Comparison of ENCODE assay signal across 26 cellular contexts in genomic region chr15:65558997-65559760, GRCh38.
"Had no signal": no experiment of that assay in that cellular context is flagged by ENCODE, and none has a peak within 500 bp of the region (broad histone marks: within the 10 kb centered on the region; RNA-seq: fewer than 3 reads in every experiment).

No MANE protein-coding gene starts in this region.

- H3K4me1 Mint-ChIP-seq: memory B cell; stimulated activated memory B cell treated with anti-CD40 and anti-IgM and Interleukin-4, amounts not matched to agents 10 μg/mL and 1 μg/mL and 100 μg/mL, for 72 hours; stimulated activated naive CD8-positive, alpha-beta T cell treated with anti-CD3 and anti-CD28 coated beads, Interleukin-15, amount 100 ng/mL, for 72 hours had no signal

- H3K4me1 ChIP-seq: breast epithelium, heart right ventricle, psoas muscle, sigmoid colon, thyroid gland, upper lobe of right lung had no signal

- H3K27me3 Mint-ChIP-seq: activated CD4-positive, alpha-beta memory T cell treated with anti-CD3 and anti-CD28 coated beads for 36 hours; activated CD4-positive, alpha-beta T cell treated with anti-CD3 and anti-CD28 coated beads, Interleukin-2, amount 10 ng/mL, durations not matched to agents 24 days and 14 days; activated T-cell treated with anti-CD3 and anti-CD28 coated beads, Interleukin-2, amount 50 U/mL, for 24 hours; memory B cell; natural killer cell treated with Interleukin-12 subunit alpha and Interleukin-12 subunit beta and Interleukin-15 and Interleukin-18, amount 100 ng/mL, for 72 hours; stimulated activated memory B cell treated with anti-CD40 and anti-IgM and Interleukin-4, amounts not matched to agents 10 μg/mL and 1 μg/mL and 100 μg/mL, for 72 hours; stimulated activated naive CD8-positive, alpha-beta T cell treated with anti-CD3 and anti-CD28 coated beads, Interleukin-15, amount 100 ng/mL, for 72 hours had no signal

- H3K9me3 Mint-ChIP-seq: activated CD4-positive, alpha-beta memory T cell treated with anti-CD3 and anti-CD28 coated beads for 36 hours; activated CD4-positive, alpha-beta T cell treated with anti-CD3 and anti-CD28 coated beads, Interleukin-2, amount 10 ng/mL, durations not matched to agents 24 days and 14 days; activated T-cell treated with anti-CD3 and anti-CD28 coated beads, Interleukin-2, amount 50 U/mL, for 24 hours; natural killer cell treated with Interleukin-12 subunit alpha and Interleukin-12 subunit beta and Interleukin-15 and Interleukin-18, amount 100 ng/mL, for 72 hours; stimulated activated memory B cell treated with anti-CD40 and anti-IgM and Interleukin-4, amounts not matched to agents 10 μg/mL and 1 μg/mL and 100 μg/mL, for 72 hours; stimulated activated naive CD8-positive, alpha-beta T cell treated with anti-CD3 and anti-CD28 coated beads, Interleukin-15, amount 100 ng/mL, for 72 hours; T-helper 2 cell treated with Interferon-gamma antibody and Interleukin-4, amounts not matched to agents 5 μg/mL and 100 μg/mL, for 36 hours had no signal

- H3K27me3 ChIP-seq: breast epithelium, heart right ventricle, sigmoid colon, thyroid gland, upper lobe of right lung had no signal

- H3K27ac ChIP-seq: breast epithelium, heart right ventricle, psoas muscle, sigmoid colon, thyroid gland, upper lobe of right lung had no signal

- ATAC-seq: esophagus mucosa; heart right ventricle; natural killer cell treated with Interleukin-12 subunit alpha and Interleukin-12 subunit beta and Interleukin-15 and Interleukin-18, amount 100 ng/mL, for 72 hours; psoas muscle; stimulated activated memory B cell treated with anti-CD40 and anti-IgM and Interleukin-4, amounts not matched to agents 10 μg/mL and 1 μg/mL and 100 μg/mL, for 72 hours; stimulated activated naive CD8-positive, alpha-beta T cell treated with anti-CD3 and anti-CD28 coated beads, Interleukin-15, amount 100 ng/mL, for 72 hours; upper lobe of right lung had no signal

- H3K4me3 ChIP-seq: breast epithelium, heart right ventricle, psoas muscle, sigmoid colon, thyroid gland, upper lobe of right lung had no signal

- FAIRE-seq: small intestine had no signal

- H3K9me3 ChIP-seq: breast epithelium, heart right ventricle, psoas muscle, sigmoid colon, thyroid gland, upper lobe of right lung had no signal

- H3K4me3 Mint-ChIP-seq: activated CD4-positive, alpha-beta memory T cell treated with anti-CD3 and anti-CD28 coated beads for 36 hours; activated CD4-positive, alpha-beta T cell treated with anti-CD3 and anti-CD28 coated beads, Interleukin-2, amount 10 ng/mL, durations not matched to agents 24 days and 14 days; activated T-cell treated with anti-CD3 and anti-CD28 coated beads, Interleukin-2, amount 50 U/mL, for 24 hours; memory B cell; natural killer cell treated with Interleukin-12 subunit alpha and Interleukin-12 subunit beta and Interleukin-15 and Interleukin-18, amount 100 ng/mL, for 72 hours; stimulated activated memory B cell treated with anti-CD40 and anti-IgM and Interleukin-4, amounts not matched to agents 10 μg/mL and 1 μg/mL and 100 μg/mL, for 72 hours; stimulated activated naive CD8-positive, alpha-beta T cell treated with anti-CD3 and anti-CD28 coated beads, Interleukin-15, amount 100 ng/mL, for 72 hours; T-helper 2 cell treated with Interferon-gamma antibody and Interleukin-4, amounts not matched to agents 5 μg/mL and 100 μg/mL, for 36 hours had no signal

- H3K27ac Mint-ChIP-seq: activated CD4-positive, alpha-beta memory T cell treated with anti-CD3 and anti-CD28 coated beads for 36 hours; activated CD4-positive, alpha-beta T cell treated with anti-CD3 and anti-CD28 coated beads, Interleukin-2, amount 10 ng/mL, durations not matched to agents 24 days and 14 days; activated T-cell treated with anti-CD3 and anti-CD28 coated beads, Interleukin-2, amount 50 U/mL, for 24 hours; memory B cell; natural killer cell treated with Interleukin-12 subunit alpha and Interleukin-12 subunit beta and Interleukin-15 and Interleukin-18, amount 100 ng/mL, for 72 hours; stimulated activated memory B cell treated with anti-CD40 and anti-IgM and Interleukin-4, amounts not matched to agents 10 μg/mL and 1 μg/mL and 100 μg/mL, for 72 hours; stimulated activated naive CD8-positive, alpha-beta T cell treated with anti-CD3 and anti-CD28 coated beads, Interleukin-15, amount 100 ng/mL, for 72 hours; T-helper 2 cell treated with Interferon-gamma antibody and Interleukin-4, amounts not matched to agents 5 μg/mL and 100 μg/mL, for 36 hours had no signal

- DNase-seq: activated CD4-positive, alpha-beta memory T cell treated with anti-CD3 and anti-CD28 coated beads for 36 hours; activated CD4-positive, alpha-beta T cell treated with anti-CD3 and anti-CD28 coated beads, Interleukin-2, amount 10 ng/mL, durations not matched to agents 24 days and 14 days; activated CD4-positive, CD25-positive, alpha-beta regulatory T cell treated with anti-CD3 and anti-CD28 coated beads, Interleukin-2, amount 50 U/mL, for 72 hours; activated CD8-positive, alpha-beta memory T cell treated with anti-CD3 and anti-CD28 coated beads, Interleukin-2, amount 50 U/mL, for 48 hours; activated gamma-delta T cell treated with Interleukin-2 at 50 U/mL for 16 hours; activated naive CD4-positive, alpha-beta T cell treated with anti-CD3 and anti-CD28 coated beads, Interleukin-2, amount 50 U/mL, for 16 hours; activated T-cell treated with anti-CD3 and anti-CD28 coated beads, Interleukin-2, amount 50 U/mL, for 24 hours; amniotic stem cell; central memory CD4-positive, alpha-beta T cell; heart right ventricle; psoas muscle; sigmoid colon; small intestine; stimulated activated CD4-positive, alpha-beta T cell treated with anti-CD3 and anti-CD28 coated beads, Interleukin-4, amount 100 ng/mL, for 24 hours; stimulated activated CD8-positive, alpha-beta memory T cell treated with anti-CD3 and anti-CD28 coated beads, Interleukin-4, amount 100 ng/mL, for 48 hours; stimulated activated naive CD8-positive, alpha-beta T cell treated with anti-CD3 and anti-CD28 coated beads, Interleukin-15, amount 100 ng/mL, for 72 hours; substantia nigra; T-helper 1 cell; thyroid gland; upper lobe of right lung had no signal

- H3K36me3 ChIP-seq: breast epithelium had no signal
